Comparison of ENCODE assay signal across 17 cellular contexts in the genomic region with DNA sequence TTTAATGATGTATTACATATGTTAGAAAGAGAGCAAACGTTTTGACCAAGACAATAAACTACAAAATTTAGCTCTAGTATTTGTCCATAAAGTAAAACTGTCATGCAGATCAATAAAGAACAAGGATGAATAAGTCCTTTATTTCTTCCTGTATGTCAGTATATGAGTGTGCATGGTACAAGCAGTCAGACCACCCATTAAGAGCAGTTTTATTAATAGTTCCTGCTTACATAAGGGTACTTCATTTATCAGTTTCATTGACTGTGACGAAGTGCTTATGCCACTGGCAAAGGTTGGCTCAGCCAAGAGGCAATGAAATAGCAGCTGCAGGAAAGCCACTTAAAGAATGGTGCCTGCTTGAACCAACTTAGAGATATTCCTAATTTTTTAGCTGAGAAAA.
DNase-seq lines count a peak whose midpoint lies in the region; FAIRE-seq and TF ChIP-seq lines count a peak whose summit lies in the region.
"Had no signal": no experiment of that assay in that cellular context is flagged by ENCODE, and none has a peak within 500 bp of the region (broad histone marks: within the 10 kb centered on the region; RNA-seq: fewer than 3 reads in every experiment).

No MANE protein-coding gene starts in this region.

- H3K36me3 ChIP-seq in cardiac muscle cell, result no peaks in the 10 kb centered on the region
- H3K36me3 ChIP-seq in vagina, result no peaks in the 10 kb centered on the region
- H3K36me3 ChIP-seq: brain microvascular endothelial cell had no signal

- TF ChIP-seq POLR2A in vagina (IDR thresholded peaks at IDR 0.05), result no peak

- intact Hi-C loops in vagina (cut with DNase I), result no loop called here

- no peak overlapping the region for H3K27ac ChIP-seq in cardiac muscle cell
- no peak overlapping the region for H3K27ac ChIP-seq in vagina
- H3K27ac ChIP-seq: brain microvascular endothelial cell had no signal

- no peak for TF ChIP-seq CTCF in cardiac muscle cell (IDR thresholded peaks at IDR 0.05; ENCODE audit: low read depth, low read length)
- no peak for TF ChIP-seq CTCF in vagina (IDR thresholded peaks at IDR 0.05)

- H3K9me3 ChIP-seq in cardiac muscle cell (ENCODE audit: low read depth) (no peaks in the 10 kb centered on the region), vagina (no peaks in the 10 kb centered on the region)

- DNase-seq in DMS153 (lab: John Stamatoyannopoulos, UW), result peak; percentile 92
- peak; percentile 68 for DNase-seq in NCI-H1417 treated with DMSO at 0.1 percent for 48 hours (lab: John Stamatoyannopoulos, UW)
- peak; percentile 88 for DNase-seq in NCI-H510A treated with DMSO at 0.1 percent for 48 hours (lab: John Stamatoyannopoulos, UW)
- peak; percentile 3 to 87 for DNase-seq in cardiac muscle cell (ENCODE audit: low read depth in 1 of 2, low spot score in 1 of 2)
- DNase-seq in HTR-8/SVneo (ENCODE audit: insufficient read length, low spot score), result no peak
- no peak for DNase-seq in vagina (ENCODE audit: extremely low spot score in 2 of 2)
- DNase-seq in SW 1271 (lab: John Stamatoyannopoulos, UW), result no peak
- DNase-seq in activated CD4-positive, alpha-beta T cell treated with anti-CD3 and anti-CD28 coated beads for 1 hour, result no peak
- DNase-seq: activated CD8-positive, alpha-beta memory T cell treated with anti-CD3 and anti-CD28 coated beads for 24 hours; brain microvascular endothelial cell; CD4-positive, alpha-beta T cell; foreskin fibroblast; NCI-H2029 treated with DMSO at 0.1 percent for 48 hours; stimulated activated naive CD8-positive, alpha-beta T cell treated with anti-CD3 and anti-CD28 coated beads, Interleukin-15, Interleukin-2, amounts not matched to agents 100 U/mL and 50 U/mL, for 24 hours; trophoblast cell had no signal

- H3K27me3 ChIP-seq in cardiac muscle cell (no peaks in the 10 kb centered on the region), vagina (no peaks in the 10 kb centered on the region)
- H3K27me3 ChIP-seq: brain microvascular endothelial cell had no signal

- H3K4me3 ChIP-seq in cardiac muscle cell, result no peak overlapping the region
- H3K4me3 ChIP-seq in vagina, result no peak overlapping the region

- peaks cover 17% of the 10 kb centered on the region for H3K4me1 ChIP-seq in cardiac muscle cell (ENCODE audit: low read depth)
- no peaks in the 10 kb centered on the region for H3K4me1 ChIP-seq in vagina

- no peak for FAIRE-seq in HTR-8/SVneo (lab: Jason Lieb, UNC)
- FAIRE-seq: endothelial cell of umbilical vein, H54 had no signal

Comparison
In these comparisons a context has a peak if more than half of its experiments do, and no peak if none do; other contexts are left out.
1. DNase-seq: peak in DMS153 (single experiment), NCI-H1417 treated with DMSO at 0.1 percent for 48 hours (single experiment), NCI-H510A treated with DMSO at 0.1 percent for 48 hours (single experiment) and cardiac muscle cell (2 of 2); none in HTR-8/SVneo (single experiment), vagina (0 of 2), SW 1271 (0 of 2) and activated CD4-positive, alpha-beta T cell treated with anti-CD3 and anti-CD28 coated beads for 1 hour (single experiment).